In the genomic region with DNA sequence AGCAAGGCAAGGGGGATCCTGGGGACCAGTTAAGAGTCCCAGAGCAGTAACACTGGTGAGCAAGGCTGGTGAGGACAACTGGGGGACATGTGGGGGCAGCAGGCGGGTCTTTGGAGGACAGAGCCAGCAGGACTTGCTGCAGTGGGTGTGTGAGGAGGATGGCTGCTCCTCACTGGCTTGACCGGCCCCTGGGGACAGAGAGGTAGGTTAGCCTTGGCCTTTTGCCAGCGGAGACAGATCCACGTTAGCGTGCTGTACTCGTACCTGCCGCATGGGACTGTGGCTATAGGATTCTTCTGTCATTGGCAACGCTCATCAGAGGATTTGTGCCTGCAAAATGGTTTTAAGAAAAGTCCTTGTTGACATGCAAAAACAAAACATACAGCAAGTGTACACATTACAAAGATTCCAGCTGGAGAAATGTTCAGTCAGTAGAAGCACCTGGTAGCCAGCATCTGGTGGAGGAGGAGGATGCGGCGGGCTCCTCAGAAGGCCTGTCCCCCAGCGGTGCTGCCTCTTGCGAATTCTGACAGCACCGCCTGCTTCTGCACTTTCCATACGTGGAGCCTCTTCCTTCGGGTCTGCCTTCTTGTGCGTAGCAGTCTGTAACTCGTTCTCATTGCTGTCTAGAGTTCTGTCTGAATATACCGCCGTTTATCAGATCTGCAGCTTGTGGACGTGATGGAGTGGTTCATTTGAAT, we compare ENCODE assay signal across 33 cellular contexts.
DNase-seq lines count a peak whose midpoint lies in the region; ATAC-seq and TF ChIP-seq lines count a peak whose summit lies in the region.
"Had no signal": no experiment of that assay in that cellular context is flagged by ENCODE, and none has a peak within 500 bp of the region (broad histone marks: within the 10 kb centered on the region; RNA-seq: fewer than 3 reads in every experiment).

No MANE protein-coding gene starts in this region.

- H4K20me1 ChIP-seq in GM23338 (replicated peaks; ENCODE audit: insufficient read depth) = no peaks in the 10 kb centered on the region

- H3K4me3 ChIP-seq in GM23338 = no peak overlapping the region
- H3K4me3 ChIP-seq: neural progenitor cell, Peyer's patch, tibial nerve had no signal

- H3F3A ChIP-seq in GM23338 (replicated peaks; ENCODE audit: low read depth) = no peaks in the 10 kb centered on the region

- no peak overlapping the region for H2AFZ ChIP-seq in GM23338
- H2AFZ ChIP-seq: neural progenitor cell had no signal

- POLR2A ChIA-PET in activated naive CD8-positive, alpha-beta T cell treated with anti-CD3 and anti-CD28 coated beads, Interleukin-2, amount 10 ng/mL, durations not matched to agents 7 days and 5 days (lab: Charles Lee) = no interaction called here

- no peak overlapping the region for H3K4me2 ChIP-seq in GM23338
- H3K4me2 ChIP-seq: KMS-11, neural progenitor cell had no signal

- no peak overlapping the region for H3K27ac ChIP-seq in GM23338 (ENCODE audit: low read depth)
- H3K27ac ChIP-seq: HL-60, KMS-11, neural progenitor cell, Peyer's patch, tibial nerve had no signal

- H3K9me2 ChIP-seq in GM23338 (ENCODE audit: insufficient read depth) = no peaks in the 10 kb centered on the region

- H3K27ac Mint-ChIP-seq in activated naive CD8-positive, alpha-beta T cell treated with anti-CD3 and anti-CD28 coated beads, Interleukin-2, amount 10 ng/mL, durations not matched to agents 7 days and 5 days = peak overlapping the region; percentile 32
- H3K27ac Mint-ChIP-seq in activated naive CD8-positive, alpha-beta T cell treated with anti-CD3 and anti-CD28 coated beads for 36 hours = no peak overlapping the region
- H3K27ac Mint-ChIP-seq in GM23338 (peak overlapping the region; percentile 80), type B pancreatic cell (peak overlapping the region; percentile 3), T-helper 17 cell (no peak overlapping the region)
- peak overlapping the region; percentile 2 for H3K27ac Mint-ChIP-seq in central memory CD8-positive, alpha-beta T cell (ENCODE audit: low read depth)
- H3K27ac Mint-ChIP-seq: activated CD8-positive, alpha-beta T cell treated with anti-CD3 and anti-CD28 coated beads, Interleukin-2, amount 10 ng/mL, durations not matched to agents 7 days and 5 days; activated naive CD8-positive, alpha-beta T cell treated with anti-CD3 and anti-CD28 coated beads, Interleukin-2, amount 50 U/mL, for 24 hours; B cell; memory B cell; neural progenitor cell had no signal

- peaks cover 11% of the 10 kb centered on the region; the same call in 1 of the 2 replicates for H3K79me2 ChIP-seq in GM23338 (replicated peaks; ENCODE audit: insufficient read depth)

- H3K9me3 ChIP-seq in T-helper 17 cell (ENCODE audit: control insufficient read depth, low read length, poor library complexity, severe bottlenecking) = no peaks in the 10 kb centered on the region
- H3K9me3 ChIP-seq: Peyer's patch, tibial nerve had no signal

- no peaks in the 10 kb centered on the region for H3K4me1 ChIP-seq in GM23338 (ENCODE audit: insufficient read depth)
- H3K4me1 ChIP-seq: neural progenitor cell, Peyer's patch, tibial nerve had no signal

- H3K4me1 Mint-ChIP-seq in activated naive CD8-positive, alpha-beta T cell treated with anti-CD3 and anti-CD28 coated beads, Interleukin-2, amount 10 ng/mL, durations not matched to agents 7 days and 5 days = peaks cover 6% of the 10 kb centered on the region
- H3K4me1 Mint-ChIP-seq in activated naive CD8-positive, alpha-beta T cell treated with anti-CD3 and anti-CD28 coated beads for 36 hours = peaks cover 4% of the 10 kb centered on the region
- peaks cover 15% of the 10 kb centered on the region for H3K4me1 Mint-ChIP-seq in GM23338
- H3K4me1 Mint-ChIP-seq in central memory CD8-positive, alpha-beta T cell = peaks cover 10% of the 10 kb centered on the region
- H3K4me1 Mint-ChIP-seq in type B pancreatic cell (ENCODE audit: unreplicated experiment) = no peaks in the 10 kb centered on the region
- H3K4me1 Mint-ChIP-seq in T-helper 17 cell = peaks cover 15% of the 10 kb centered on the region
- H3K4me1 Mint-ChIP-seq: B cell, memory B cell had no signal

- H3K27me3 ChIP-seq in GM23338 (ENCODE audit: insufficient read depth) = no peaks in the 10 kb centered on the region
- H3K27me3 ChIP-seq: neural progenitor cell, Peyer's patch, tibial nerve had no signal

- TF ChIP-seq CTCF in GM23338 (conservative IDR thresholded peaks at IDR 0.05; ENCODE audit: low read depth in 2 of 2) (no peak), type B pancreatic cell (conservative IDR thresholded peaks at IDR 0.05) (no peak)

- DNase-seq in activated naive CD8-positive, alpha-beta T cell treated with anti-CD3 and anti-CD28 coated beads, Interleukin-2, amount 10 ng/mL, durations not matched to agents 7 days and 5 days = no peak
- no peak for DNase-seq in activated naive CD8-positive, alpha-beta T cell treated with anti-CD3 and anti-CD28 coated beads for 36 hours
- DNase-seq in GM23338 (ENCODE audit: low spot score) (no peak), type B pancreatic cell (ENCODE audit: extremely low spot score, unreplicated experiment) (no peak), SW480 (ENCODE audit: low spot score) (no peak), GM19240 (ENCODE audit: insufficient read length, low spot score) (no peak), T-helper 17 cell (no peak)
- no peak for DNase-seq in central memory CD8-positive, alpha-beta T cell (ENCODE audit: low spot score in 2 of 2)
- DNase-seq: ACHN; activated CD4-positive, alpha-beta T cell treated with anti-CD3 and anti-CD28 coated beads for 4 hours; activated CD8-positive, alpha-beta T cell treated with anti-CD3 and anti-CD28 coated beads, Interleukin-2, amount 10 ng/mL, durations not matched to agents 7 days and 5 days; activated gamma-delta T cell treated with Interleukin-2 at 50 U/mL for 16 hours; activated naive CD8-positive, alpha-beta T cell treated with anti-CD3 and anti-CD28 coated beads, Interleukin-2, amount 50 U/mL, for 24 hours; caudate nucleus; cortex of kidney; effector memory CD4-positive, alpha-beta T cell; MM.1S; NCI-H1105 treated with DMSO at 0.1 percent for 48 hours; NCI-H187 treated with DMSO at 0.1 percent for 48 hours; NCI-H226; NCI-H69; Peyer's patch; right cardiac atrium; SHP77 treated with DMSO at 0.1 percent for 48 hours; stimulated activated CD8-positive, alpha-beta memory T cell treated with anti-CD3 and anti-CD28 coated beads, Interleukin-4, amount 100 ng/mL, for 48 hours; T-helper 9 cell had no signal

- H3K27me3 Mint-ChIP-seq in activated naive CD8-positive, alpha-beta T cell treated with anti-CD3 and anti-CD28 coated beads, Interleukin-2, amount 10 ng/mL, durations not matched to agents 7 days and 5 days = no peaks in the 10 kb centered on the region
- H3K27me3 Mint-ChIP-seq in activated naive CD8-positive, alpha-beta T cell treated with anti-CD3 and anti-CD28 coated beads for 36 hours = no peaks in the 10 kb centered on the region
- peaks cover 4% of the 10 kb centered on the region for H3K27me3 Mint-ChIP-seq in GM23338 (ENCODE audit: insufficient read depth, low read depth, poor library complexity)
- no peaks in the 10 kb centered on the region for H3K27me3 Mint-ChIP-seq in central memory CD8-positive, alpha-beta T cell
- no peaks in the 10 kb centered on the region for H3K27me3 Mint-ChIP-seq in type B pancreatic cell
- no peaks in the 10 kb centered on the region for H3K27me3 Mint-ChIP-seq in T-helper 17 cell
- H3K27me3 Mint-ChIP-seq: activated naive CD8-positive, alpha-beta T cell treated with anti-CD3 and anti-CD28 coated beads, Interleukin-2, amount 50 U/mL, for 24 hours; B cell; memory B cell had no signal

- no peaks in the 10 kb centered on the region for H3K9me3 Mint-ChIP-seq in activated naive CD8-positive, alpha-beta T cell treated with anti-CD3 and anti-CD28 coated beads, Interleukin-2, amount 10 ng/mL, durations not matched to agents 7 days and 5 days
- H3K9me3 Mint-ChIP-seq in activated naive CD8-positive, alpha-beta T cell treated with anti-CD3 and anti-CD28 coated beads for 36 hours = no peaks in the 10 kb centered on the region
- H3K9me3 Mint-ChIP-seq in GM23338 (no peaks in the 10 kb centered on the region; the same call in 2 of the 3 replicates), type B pancreatic cell (no peaks in the 10 kb centered on the region)
- H3K9me3 Mint-ChIP-seq in central memory CD8-positive, alpha-beta T cell = no peaks in the 10 kb centered on the region
- H3K9me3 Mint-ChIP-seq: activated naive CD8-positive, alpha-beta T cell treated with anti-CD3 and anti-CD28 coated beads, Interleukin-2, amount 50 U/mL, for 24 hours; memory B cell; neural progenitor cell had no signal

- H3K36me3 ChIP-seq in GM23338 (ENCODE audit: insufficient read depth) = peaks cover 34% of the 10 kb centered on the region
- H3K36me3 ChIP-seq: neural progenitor cell had no signal

- H3K4me3 Mint-ChIP-seq in activated naive CD8-positive, alpha-beta T cell treated with anti-CD3 and anti-CD28 coated beads, Interleukin-2, amount 10 ng/mL, durations not matched to agents 7 days and 5 days = no peak overlapping the region
- no peak overlapping the region for H3K4me3 Mint-ChIP-seq in activated naive CD8-positive, alpha-beta T cell treated with anti-CD3 and anti-CD28 coated beads for 36 hours
- no peak overlapping the region for H3K4me3 Mint-ChIP-seq in GM23338
- no peak overlapping the region for H3K4me3 Mint-ChIP-seq in central memory CD8-positive, alpha-beta T cell
- H3K4me3 Mint-ChIP-seq in type B pancreatic cell = no peak overlapping the region
- no peak overlapping the region for H3K4me3 Mint-ChIP-seq in T-helper 17 cell
- H3K4me3 Mint-ChIP-seq: activated CD8-positive, alpha-beta T cell treated with anti-CD3 and anti-CD28 coated beads, Interleukin-2, amount 10 ng/mL, durations not matched to agents 7 days and 5 days; activated naive CD8-positive, alpha-beta T cell treated with anti-CD3 and anti-CD28 coated beads, Interleukin-2, amount 50 U/mL, for 24 hours; B cell; memory B cell; neural progenitor cell had no signal

- no peak for ATAC-seq in activated naive CD8-positive, alpha-beta T cell treated with anti-CD3 and anti-CD28 coated beads, Interleukin-2, amount 10 ng/mL, durations not matched to agents 7 days and 5 days (ENCODE audit: low read depth)
- no peak for ATAC-seq in GM23338
- ATAC-seq in central memory CD8-positive, alpha-beta T cell (replicated peaks; ENCODE audit: extremely low read depth, poor library complexity, severe bottlenecking) = no peak
- no peak for ATAC-seq in T-helper 17 cell
- ATAC-seq: activated CD8-positive, alpha-beta T cell treated with anti-CD3 and anti-CD28 coated beads, Interleukin-2, amount 10 ng/mL, durations not matched to agents 7 days and 5 days; activated naive CD8-positive, alpha-beta T cell treated with anti-CD3 and anti-CD28 coated beads, Interleukin-2, amount 50 U/mL, for 24 hours; left lobe of liver; right cardiac atrium had no signal

- peaks cover 13% of the 10 kb centered on the region for H3K36me3 Mint-ChIP-seq in activated naive CD8-positive, alpha-beta T cell treated with anti-CD3 and anti-CD28 coated beads, Interleukin-2, amount 10 ng/mL, durations not matched to agents 7 days and 5 days
- H3K36me3 Mint-ChIP-seq in activated naive CD8-positive, alpha-beta T cell treated with anti-CD3 and anti-CD28 coated beads for 36 hours = peaks cover 9% of the 10 kb centered on the region
- H3K36me3 Mint-ChIP-seq in GM23338 (ENCODE audit: low read depth) = peaks cover 81% of the 10 kb centered on the region
- H3K36me3 Mint-ChIP-seq in central memory CD8-positive, alpha-beta T cell (ENCODE audit: insufficient read depth) = peaks cover 43% of the 10 kb centered on the region
- H3K36me3 Mint-ChIP-seq in type B pancreatic cell = peaks cover 9% of the 10 kb centered on the region
- no peaks in the 10 kb centered on the region for H3K36me3 Mint-ChIP-seq in T-helper 17 cell (ENCODE audit: low read depth)

Comparison
In these comparisons a context has a peak if more than half of its experiments do, and no peak if none do; other contexts are left out.
1. H3K27ac Mint-ChIP-seq: peak in activated naive CD8-positive, alpha-beta T cell treated with anti-CD3 and anti-CD28 coated beads, Interleukin-2, amount 10 ng/mL, durations not matched to agents 7 days and 5 days (single experiment), GM23338 (single experiment), central memory CD8-positive, alpha-beta T cell (single experiment) and type B pancreatic cell (single experiment); none in activated naive CD8-positive, alpha-beta T cell treated with anti-CD3 and anti-CD28 coated beads for 36 hours (single experiment) and T-helper 17 cell (single experiment).